ENCODE assay signal across 10 cellular contexts in genomic region chr11:73383249-73384126, GRCh38. TPM values are rescaled to one million over a fixed set of nuclear protein-coding genes. Genes with fewer than 3 reads are reported as not detected.
DNase-seq lines count a peak whose midpoint lies in the region; ATAC-seq and TF ChIP-seq lines count a peak whose summit lies in the region.
"Had no signal": no experiment of that assay in that cellular context is flagged by ENCODE, and none has a peak within 500 bp of the region (broad histone marks: within the 10 kb centered on the region; RNA-seq: fewer than 3 reads in every experiment).

No MANE protein-coding gene starts in this region.

- no peaks in the 10 kb centered on the region for H3K9me3 Mint-ChIP-seq in CD4-positive, alpha-beta memory T cell
- no peaks in the 10 kb centered on the region for H3K9me3 Mint-ChIP-seq in naive thymus-derived CD4-positive, alpha-beta T cell

- DNase-seq in CD4-positive, alpha-beta memory T cell = peak in 1 of 5 donors; percentile 22
- DNase-seq in caudate nucleus (lab: John Stamatoyannopoulos, UW) (peak in 34 of 61 donors; percentile 16 to 83 (median 34)), NCI-H2227 treated with DMSO at 0.1 percent for 48 hours (lab: John Stamatoyannopoulos, UW) (no peak), Right ventricle myocardium superior (no peak)
- no peak for DNase-seq in naive thymus-derived CD4-positive, alpha-beta T cell
- DNase-seq: NCI-H524 treated with DMSO at 0.1 percent for 48 hours had no signal

- H3K9me3 ChIP-seq in CD4-positive, alpha-beta memory T cell (ENCODE audit: control insufficient read depth in 1 of 2, low read length in 2 of 2) = no peaks in the 10 kb centered on the region
- H3K9me3 ChIP-seq in naive thymus-derived CD4-positive, alpha-beta T cell (ENCODE audit: control insufficient read depth in 2 of 3, low read length in 3 of 3) = no peaks in the 10 kb centered on the region
- no peaks in the 10 kb centered on the region for H3K9me3 ChIP-seq in gastroesophageal sphincter

- peaks cover 89% of the 10 kb centered on the region for H3K4me1 ChIP-seq in CD4-positive, alpha-beta memory T cell (ENCODE audit: insufficient read depth, low read length)
- H3K4me1 ChIP-seq in naive thymus-derived CD4-positive, alpha-beta T cell (ENCODE audit: control insufficient read depth in 2 of 2, insufficient read depth in 2 of 2, low read length in 2 of 2) = peaks cover 0 to 39% of the 10 kb centered on the region in 2 donors
- peaks cover 0 to 53% (median 10%) of the 10 kb centered on the region in 3 donors for H3K4me1 ChIP-seq in gastroesophageal sphincter

- no peaks in the 10 kb centered on the region for H3K36me3 ChIP-seq in CD4-positive, alpha-beta memory T cell (ENCODE audit: insufficient read depth, low read length)
- no peaks in the 10 kb centered on the region for H3K36me3 ChIP-seq in naive thymus-derived CD4-positive, alpha-beta T cell (ENCODE audit: control insufficient read depth in 2 of 3, insufficient read depth in 3 of 3, low read length in 3 of 3)
- H3K36me3 ChIP-seq in gastroesophageal sphincter = no peaks in the 10 kb centered on the region

- no peaks in the 10 kb centered on the region for H3K27me3 ChIP-seq in CD4-positive, alpha-beta memory T cell (ENCODE audit: insufficient read depth, low read length)
- no peaks in the 10 kb centered on the region for H3K27me3 ChIP-seq in naive thymus-derived CD4-positive, alpha-beta T cell (ENCODE audit: control insufficient read depth in 2 of 2, insufficient read depth in 2 of 2, low read length in 2 of 2)
- H3K27me3 ChIP-seq in gastroesophageal sphincter = no peaks in the 10 kb centered on the region

- no peak for TF ChIP-seq POLR2A in gastroesophageal sphincter (IDR thresholded peaks at IDR 0.05)

- peaks cover 39 to 93% (median 65%) of the 10 kb centered on the region in 4 donors for H3K4me1 Mint-ChIP-seq in CD4-positive, alpha-beta memory T cell
- H3K4me1 Mint-ChIP-seq in naive thymus-derived CD4-positive, alpha-beta T cell = peaks cover 63 to 78% (median 77%) of the 10 kb centered on the region in 7 donors

- ATAC-seq in HG02759 (IDR thresholded peaks at IDR 0.05; ENCODE audit: unreplicated experiment) (peak; percentile 21), GM21447 (IDR thresholded peaks at IDR 0.05; ENCODE audit: unreplicated experiment) (no peak), gastroesophageal sphincter (no peak), Right ventricle myocardium superior (ENCODE audit: poor library complexity) (no peak)
- ATAC-seq in naive thymus-derived CD4-positive, alpha-beta T cell = no peak
- ATAC-seq: right cardiac atrium had no signal

- H3K4me3 ChIP-seq in CD4-positive, alpha-beta memory T cell (ENCODE audit: low read length in 2 of 2) = no peak overlapping the region
- H3K4me3 ChIP-seq in naive thymus-derived CD4-positive, alpha-beta T cell (ENCODE audit: low read length) = no peak overlapping the region
- H3K4me3 ChIP-seq in gastroesophageal sphincter = no peak overlapping the region

- no peak for TF ChIP-seq CTCF in gastroesophageal sphincter (IDR thresholded peaks at IDR 0.05)

- H3K4me3 Mint-ChIP-seq in CD4-positive, alpha-beta memory T cell = peak overlapping the region in 2 of 8 donors; percentile 36 to 65
- H3K4me3 Mint-ChIP-seq in naive thymus-derived CD4-positive, alpha-beta T cell = peak overlapping the region in 2 of 10 donors; percentile 44 to 55

- peaks cover 0 to 6% of the 10 kb centered on the region in 2 donors for H3K36me3 Mint-ChIP-seq in CD4-positive, alpha-beta memory T cell
- peaks cover 0 to 6% (median 0%) of the 10 kb centered on the region in 5 donors for H3K36me3 Mint-ChIP-seq in naive thymus-derived CD4-positive, alpha-beta T cell

- WGBS in gastroesophageal sphincter (ENCODE audit: low coverage in 1 of 2), 2 donors = 82% methylated on average over 5 of the region's 9 CpGs; no CpG with 5 or more reads in 1 of the 2 donors

- POLR2A ChIA-PET in CD4-positive, alpha-beta memory T cell (lab: Charles Lee; ENCODE audit: partially characterized antibody) = interaction anchor here (2.2 kb wide), 1 partner anchor 20 kb away, joined by 6 read pairs; no protein-coding TSS in a partner anchor
- POLR2A ChIA-PET in naive thymus-derived CD4-positive, alpha-beta T cell (lab: Charles Lee) = interaction anchor here (0.6 kb wide), 1 partner anchor 10 kb away, joined by 4 read pairs; no protein-coding TSS in a partner anchor

- CTCF ChIA-PET in CD4-positive, alpha-beta memory T cell (lab: Charles Lee; ENCODE audit: partially characterized antibody) = interaction anchor here (1.4 to 16.2 kb wide), 3 partner anchors 10 to 33 kb away, joined by 4 to 319 read pairs (median 10); no protein-coding TSS in a partner anchor
- CTCF ChIA-PET in naive thymus-derived CD4-positive, alpha-beta T cell (lab: Charles Lee) = interaction anchor here (0.8 to 2.2 kb wide), 3 partner anchors 10 to 32 kb away, joined by 3 to 10 read pairs (median 3); no protein-coding TSS in a partner anchor

- TF ChIP-seq EP300 in gastroesophageal sphincter (IDR thresholded peaks at IDR 0.05) = no peak

- intact Hi-C loops in CD4-positive, alpha-beta memory T cell (cut with micrococcal nuclease) = no loop called here
- intact Hi-C loops in naive thymus-derived CD4-positive, alpha-beta T cell (cut with micrococcal nuclease) = loop anchor here in 1 of 2 donors (2.0 kb wide), 1 partner anchor 33 kb away; no protein-coding TSS in a partner anchor
- intact Hi-C loops in Right ventricle myocardium superior (cut with DNase I) = no loop called here

- H3K27ac Mint-ChIP-seq in CD4-positive, alpha-beta memory T cell = peak overlapping the region; percentile 48 to 86 (median 75)
- H3K27ac Mint-ChIP-seq in naive thymus-derived CD4-positive, alpha-beta T cell = peak overlapping the region in 7 of 9 donors; percentile 18 to 89 (median 68)

- H3K27ac ChIP-seq in CD4-positive, alpha-beta memory T cell (ENCODE audit: low read depth, low read length) = no peak overlapping the region
- peak overlapping the region; percentile 44 for H3K27ac ChIP-seq in caudate nucleus (ENCODE audit: low read depth, low read length)
- H3K27ac ChIP-seq in naive thymus-derived CD4-positive, alpha-beta T cell (ENCODE audit: low read depth, low read length) = no peak overlapping the region
- H3K27ac ChIP-seq in gastroesophageal sphincter = no peak overlapping the region

- H3K27me3 Mint-ChIP-seq in CD4-positive, alpha-beta memory T cell = no peaks in the 10 kb centered on the region
- no peaks in the 10 kb centered on the region for H3K27me3 Mint-ChIP-seq in naive thymus-derived CD4-positive, alpha-beta T cell

RNA-seq across cellular contexts. Expression of gene RELT, which starts 7.3 kb away (rescaled TPM):
- 10 to 100 TPM; 12.1 to 12.9 TPM for total RNA-seq in CD4-positive, alpha-beta memory T cell
- polyA plus RNA-seq in CD4-positive, alpha-beta memory T cell = 1 to 10 TPM; 2.2 to 5.2 TPM
- total RNA-seq in naive thymus-derived CD4-positive, alpha-beta T cell = 100 to 1,000 TPM in 2 of 5 experiments, 10 to 100 TPM in 3; 11.9 to 275 (median 28.4) TPM
- polyA plus RNA-seq in naive thymus-derived CD4-positive, alpha-beta T cell = 1 to 10 TPM; 2.0 to 6.4 TPM
- 1 to 10 TPM; 2.3 to 5.7 (median 3.5) TPM for total RNA-seq in gastroesophageal sphincter
- 1.3 TPM for total RNA-seq in Right ventricle myocardium superior

Comparison
In these comparisons a context has a peak if more than half of its experiments do, and no peak if none do; other contexts are left out.
1. DNase-seq: peak in caudate nucleus (34 of 61); none in naive thymus-derived CD4-positive, alpha-beta T cell (0 of 9), NCI-H2227 treated with DMSO at 0.1 percent for 48 hours (single experiment) and Right ventricle myocardium superior (single experiment).